ENCODE assay signal across 8 cellular contexts in genomic region chr19:13089139-13089856, GRCh38. TPM values are rescaled to one million over a fixed set of nuclear protein-coding genes. Genes with fewer than 3 reads are reported as not detected.
A peak's percentile ranks its signal among the peaks of the same experiment; 100 is the strongest.
DNase-seq lines count a peak whose midpoint lies in the region; ATAC-seq, FAIRE-seq and TF ChIP-seq lines count a peak whose summit lies in the region.

No MANE protein-coding gene starts in this region.

- no peak for FAIRE-seq in keratinocyte (lab: Jason Lieb, UNC)

- peaks cover 4 to 6% of the 10 kb centered on the region in 2 experiments for H3K36me3 ChIP-seq in keratinocyte (ENCODE audit: control insufficient read depth in 2 of 2, extremely low read depth in 1 of 2, insufficient read depth in 2 of 2, low read length in 2 of 2)

- dilution Hi-C loops in keratinocyte (cut with MboI; ENCODE audit: extremely low pct_ligation_motif_present, low sequenced_read_pairs) = no loop called here

- no peak overlapping the region for H3K27ac ChIP-seq in keratinocyte (ENCODE audit: control insufficient read depth, insufficient read depth, low read length)

- intact Hi-C loops in activated CD8-positive, alpha-beta T cell treated with anti-CD3 and anti-CD28 coated beads for 36 hours (cut with micrococcal nuclease) = no loop called here

- peak; percentile 75 for TF ChIP-seq CTCF in GM12873 (IDR thresholded peaks at IDR 0.05; ENCODE audit: insufficient read depth, low read depth, low read length, missing control alignments)
- peak; percentile 56 for TF ChIP-seq CTCF in activated CD8-positive, alpha-beta T cell treated with anti-CD3 and anti-CD28 coated beads for 36 hours (IDR thresholded peaks at IDR 0.05)
- TF ChIP-seq CTCF in keratinocyte (optimal IDR thresholded peaks at IDR 0.05 in 1 of 3, IDR thresholded peaks at IDR 0.05 in 1 of 3, conservative IDR thresholded peaks at IDR 0.05 in 1 of 3; ENCODE audit: extremely low read depth in 1 of 3, insufficient read depth in 2 of 3, low read length in 3 of 3) = peak; percentile 11 to 76 (median 61)

- peak; percentile 76 for ATAC-seq in activated CD8-positive, alpha-beta T cell treated with anti-CD3 and anti-CD28 coated beads for 36 hours
- no peak for ATAC-seq in HG03175 (IDR thresholded peaks at IDR 0.05; ENCODE audit: unreplicated experiment)

- no peak overlapping the region for H3K4me3 Mint-ChIP-seq in activated CD8-positive, alpha-beta T cell treated with anti-CD3 and anti-CD28 coated beads for 36 hours

- no peaks in the 10 kb centered on the region for H3K4me1 Mint-ChIP-seq in activated CD8-positive, alpha-beta T cell treated with anti-CD3 and anti-CD28 coated beads for 36 hours (ENCODE audit: low read depth)

- no peak overlapping the region for H3K27ac Mint-ChIP-seq in activated CD8-positive, alpha-beta T cell treated with anti-CD3 and anti-CD28 coated beads for 36 hours

- H3K9me3 ChIP-seq in keratinocyte (ENCODE audit: control insufficient read depth, low read depth, low read length) = no peaks in the 10 kb centered on the region

- no peaks in the 10 kb centered on the region for H3K27me3 ChIP-seq in keratinocyte (ENCODE audit: control insufficient read depth, extremely low read depth, insufficient read depth, low read length)

- no peaks in the 10 kb centered on the region for H3K79me2 ChIP-seq in keratinocyte (ENCODE audit: control insufficient read depth, insufficient read depth, low read length)

- H3K9me1 ChIP-seq in keratinocyte (ENCODE audit: control insufficient read depth, extremely low read depth, insufficient read depth, low read length) = no peaks in the 10 kb centered on the region

- no peak overlapping the region for H3K4me3 ChIP-seq in keratinocyte (ENCODE audit: control insufficient read depth in 2 of 3, extremely low read depth in 1 of 3, insufficient read depth in 2 of 3, low read depth in 1 of 3, low read length in 3 of 3)

- H3K36me3 Mint-ChIP-seq in activated CD8-positive, alpha-beta T cell treated with anti-CD3 and anti-CD28 coated beads for 36 hours (ENCODE audit: low read depth) = no peaks in the 10 kb centered on the region

- H3K27me3 Mint-ChIP-seq in activated CD8-positive, alpha-beta T cell treated with anti-CD3 and anti-CD28 coated beads for 36 hours = peaks cover under 1% of the 10 kb centered on the region

- no peak overlapping the region for H3K4me2 ChIP-seq in keratinocyte (ENCODE audit: control insufficient read depth, extremely low read depth, insufficient read depth, low read depth, low read length)

- POLR2A ChIA-PET in activated CD8-positive, alpha-beta T cell treated with anti-CD3 and anti-CD28 coated beads for 36 hours (lab: Charles Lee) = no interaction called here

- CTCF ChIA-PET in activated CD8-positive, alpha-beta T cell treated with anti-CD3 and anti-CD28 coated beads for 36 hours (lab: Charles Lee) = interaction anchor here (0.7 to 7.4 kb wide), 3 partner anchors 16 to 112 kb away, joined by 3 to 116 read pairs (median 22); no protein-coding TSS in a partner anchor

- no peak overlapping the region for H2AFZ ChIP-seq in keratinocyte (ENCODE audit: control insufficient read depth, low read length)

- H4K20me1 ChIP-seq in keratinocyte (ENCODE audit: control insufficient read depth, extremely low read depth, insufficient read depth, low read length) = no peaks in the 10 kb centered on the region

- no peak overlapping the region for H3K9ac ChIP-seq in keratinocyte (ENCODE audit: control insufficient read depth, extremely low read depth, insufficient read depth, low read length)

- DNase-seq in 8988T (peak; percentile 83), keratinocyte (ENCODE audit: low read depth, low spot score) (no peak), NCI-H146 treated with DMSO at 0.1 percent for 48 hours (lab: John Stamatoyannopoulos, UW; ENCODE audit: unreplicated experiment) (no peak), activated gamma-delta T cell (lab: John Stamatoyannopoulos, UW) (no peak), DMS153 (lab: John Stamatoyannopoulos, UW) (no peak)
- peak; percentile 51 for DNase-seq in activated CD8-positive, alpha-beta T cell treated with anti-CD3 and anti-CD28 coated beads for 36 hours

- no peaks in the 10 kb centered on the region for H3K4me1 ChIP-seq in keratinocyte (ENCODE audit: control insufficient read depth, extremely low read depth, insufficient read depth, low read length)

- no peaks in the 10 kb centered on the region for H3K9me3 Mint-ChIP-seq in activated CD8-positive, alpha-beta T cell treated with anti-CD3 and anti-CD28 coated beads for 36 hours

RNA-seq across cellular contexts. Expression of gene LYL1, which starts 13.4 kb away (rescaled TPM):
- 1 to 10 TPM; 3.9 to 4.8 TPM for total RNA-seq in activated CD8-positive, alpha-beta T cell treated with anti-CD3 and anti-CD28 coated beads for 36 hours
- 0.07 to 0.26 TPM (median 0.13 TPM) in 3 replicates for polyA plus RNA-seq in keratinocyte
- polyA plus RNA-seq in keratinocyte (2011; ENCODE audit: low read depth) = 0.35 TPM
- polyA plus RNA-seq in keratinocyte (2011; cell fraction: cytosol; rRNA removed) = 0.08 and 0.09 TPM in 2 replicates
- polyA plus RNA-seq in keratinocyte (2011; cell fraction: nucleus; rRNA removed) = 0.08 and 0.19 TPM in 2 replicates
- polyA plus RNA-seq in keratinocyte (2012; ENCODE audit: low replicate concordance) = 0.10 and 0.50 TPM in 2 replicates
- 0.20 TPM in 1 of 3 replicates, not detected in the others for polyA minus RNA-seq in keratinocyte
- not detected for polyA minus RNA-seq in keratinocyte (2011; cell fraction: cytosol; rRNA and poly(A)+ RNA removed)
- polyA minus RNA-seq in keratinocyte (2011; cell fraction: nucleus; rRNA and poly(A)+ RNA removed) = not detected in 2 replicates

RNA-seq across cellular contexts. Expression of gene TRMT1, which starts 27.2 kb away (rescaled TPM):
- 10 to 100 TPM; 85.0 to 95.7 TPM for total RNA-seq in activated CD8-positive, alpha-beta T cell treated with anti-CD3 and anti-CD28 coated beads for 36 hours
- polyA plus RNA-seq in keratinocyte = 30.9 to 44.6 TPM (median 34.5 TPM) in 3 replicates
- 64.5 TPM for polyA plus RNA-seq in keratinocyte (2011; ENCODE audit: low read depth)
- 18.8 and 28.3 TPM in 2 replicates for polyA plus RNA-seq in keratinocyte (2011; cell fraction: cytosol; rRNA removed)
- 196 and 219 TPM in 2 replicates for polyA plus RNA-seq in keratinocyte (2011; cell fraction: nucleus; rRNA removed)
- polyA plus RNA-seq in keratinocyte (2012; ENCODE audit: low replicate concordance) = 32.8 and 38.3 TPM in 2 replicates
- 35.2 to 56.0 TPM (median 36.5 TPM) in 3 replicates for polyA minus RNA-seq in keratinocyte
- 49.7 TPM for polyA minus RNA-seq in keratinocyte (2011; cell fraction: cytosol; rRNA and poly(A)+ RNA removed)
- polyA minus RNA-seq in keratinocyte (2011; cell fraction: nucleus; rRNA and poly(A)+ RNA removed) = 33.5 and 41.8 TPM in 2 replicates

RNA-seq across cellular contexts. Expression of gene NACC1, which starts 28.8 kb away (rescaled TPM):
- 10 to 100 TPM; 73.8 to 87.5 TPM for total RNA-seq in activated CD8-positive, alpha-beta T cell treated with anti-CD3 and anti-CD28 coated beads for 36 hours
- 32.9 to 63.2 TPM (median 56.4 TPM) in 3 replicates for polyA plus RNA-seq in keratinocyte
- 7.8 TPM for polyA plus RNA-seq in keratinocyte (2011; ENCODE audit: low read depth)
- 65.8 and 136 TPM in 2 replicates for polyA plus RNA-seq in keratinocyte (2011; cell fraction: cytosol; rRNA removed)
- 67.5 and 126 TPM in 2 replicates for polyA plus RNA-seq in keratinocyte (2011; cell fraction: nucleus; rRNA removed)
- 19.0 and 54.1 TPM in 2 replicates for polyA plus RNA-seq in keratinocyte (2012; ENCODE audit: low replicate concordance)
- polyA minus RNA-seq in keratinocyte = 57.3 to 123 TPM (median 88.9 TPM) in 3 replicates
- 190 TPM for polyA minus RNA-seq in keratinocyte (2011; cell fraction: cytosol; rRNA and poly(A)+ RNA removed)
- polyA minus RNA-seq in keratinocyte (2011; cell fraction: nucleus; rRNA and poly(A)+ RNA removed) = 58.6 and 62.1 TPM in 2 replicates

Comparison
In these comparisons a context has a peak if more than half of its experiments do, and no peak if none do; other contexts are left out.
1. DNase-seq: peak in 8988T (single experiment) and activated CD8-positive, alpha-beta T cell treated with anti-CD3 and anti-CD28 coated beads for 36 hours (single experiment); none in keratinocyte (single experiment), NCI-H146 treated with DMSO at 0.1 percent for 48 hours (single experiment), activated gamma-delta T cell (single experiment) and DMS153 (single experiment).
2. Peak in every context shown above with its lines, with median percentiles within 50 percentile points of each other: CTCF ChIP-seq.